Comparison of ENCODE assay signal across 20 cellular contexts in genomic region chr5:82610686-82611085, GRCh38.
A peak's percentile ranks its signal among the peaks of the same experiment; 100 is the strongest.
DNase-seq lines count a peak whose midpoint lies in the region; ATAC-seq and TF ChIP-seq lines count a peak whose summit lies in the region.
"Had no signal": no experiment of that assay in that cellular context is flagged by ENCODE, and none has a peak within 500 bp of the region (broad histone marks: within the 10 kb centered on the region; RNA-seq: fewer than 3 reads in every experiment).

No MANE protein-coding gene starts in this region.

- no peaks in the 10 kb centered on the region for H3K27me3 Mint-ChIP-seq in endodermal cell (ENCODE audit: insufficient read depth)
- H3K27me3 Mint-ChIP-seq: B cell; CD4-positive, alpha-beta T cell had no signal

- no peak overlapping the region for H3K27ac Mint-ChIP-seq in endodermal cell
- H3K27ac Mint-ChIP-seq: B cell; CD4-positive, alpha-beta T cell; CD8-positive, alpha-beta T cell had no signal

- no peaks in the 10 kb centered on the region for H3K79me2 ChIP-seq in DND-41 (ENCODE audit: insufficient read depth, low read length)

- 96 to 98% methylated on average over 3 of the region's 3 CpGs for WGBS in endodermal cell (ENCODE audit: insufficient coverage in 1 of 2, insufficient read length in 1 of 2), 2 experiments

- H3K9me3 ChIP-seq in DND-41 (ENCODE audit: insufficient read depth, low read length, severe bottlenecking): peaks cover 5% of the 10 kb centered on the region
- H3K9me3 ChIP-seq in endodermal cell (ENCODE audit: control insufficient read depth, low read length): no peaks in the 10 kb centered on the region
- H3K9me3 ChIP-seq: A549, Caco-2 had no signal

- peaks cover 15% of the 10 kb centered on the region for H3K9me3 Mint-ChIP-seq in endodermal cell

- peaks cover 32% of the 10 kb centered on the region for H3K4me1 ChIP-seq in DND-41 (ENCODE audit: insufficient read depth, low read length)
- no peaks in the 10 kb centered on the region for H3K4me1 ChIP-seq in endodermal cell (ENCODE audit: control insufficient read depth, insufficient read depth, low read length)
- H3K4me1 ChIP-seq: A549; BLaER1 treated with 17β-estradiol and CSF1 and Interleukin-3, amounts not matched to agents 10 nM and 100 nM; Caco-2 had no signal

- no peak for TF ChIP-seq CTCF in DND-41 (IDR thresholded peaks at IDR 0.05; ENCODE audit: borderline replicate concordance, extremely low read depth, low read length, poor library complexity, severe bottlenecking)
- no peak for TF ChIP-seq CTCF in endodermal cell (conservative IDR thresholded peaks at IDR 0.05)
- no peak for TF ChIP-seq CTCF in GM13976 (IDR thresholded peaks at IDR 0.05; ENCODE audit: borderline replicate concordance, control extremely low read depth, extremely low read depth, insufficient read depth, missing control alignments)

- H3K27me3 ChIP-seq in DND-41 (ENCODE audit: insufficient read depth, low read length, poor library complexity): no peaks in the 10 kb centered on the region
- H3K27me3 ChIP-seq in endodermal cell (ENCODE audit: control insufficient read depth, insufficient read depth, low read length, poor library complexity, severe bottlenecking): no peaks in the 10 kb centered on the region
- H3K27me3 ChIP-seq: BLaER1 treated with 17β-estradiol and CSF1 and Interleukin-3, amounts not matched to agents 10 nM and 100 nM had no signal

- H3K4me1 Mint-ChIP-seq in endodermal cell: no peaks in the 10 kb centered on the region
- H3K4me1 Mint-ChIP-seq: B cell had no signal

- no peaks in the 10 kb centered on the region for H4K20me1 ChIP-seq in DND-41 (ENCODE audit: insufficient read depth, low read length)
- H4K20me1 ChIP-seq: BLaER1 treated with 17β-estradiol and CSF1 and Interleukin-3, amounts not matched to agents 10 nM and 100 nM had no signal

- no peak overlapping the region for H3K4me3 ChIP-seq in DND-41 (ENCODE audit: low read depth in 1 of 2, low read length in 2 of 2)
- no peak overlapping the region for H3K4me3 ChIP-seq in Jurkat, Clone E6-1 (ENCODE audit: low read length)
- no peak overlapping the region for H3K4me3 ChIP-seq in endodermal cell (ENCODE audit: low read length)
- H3K4me3 ChIP-seq: A549; BLaER1 treated with 17β-estradiol and CSF1 and Interleukin-3, amounts not matched to agents 10 nM and 100 nM; GM12878 had no signal

- H3K36me3 Mint-ChIP-seq in endodermal cell (ENCODE audit: low read depth): no peaks in the 10 kb centered on the region
- H3K36me3 Mint-ChIP-seq: CD8-positive, alpha-beta T cell had no signal

- H3K4me2 ChIP-seq in DND-41 (ENCODE audit: insufficient read depth, low read length): no peak overlapping the region
- H3K4me2 ChIP-seq: A549; BLaER1 treated with 17β-estradiol and CSF1 and Interleukin-3, amounts not matched to agents 10 nM and 100 nM had no signal

- H3K4me3 Mint-ChIP-seq in endodermal cell: no peak overlapping the region
- H3K4me3 Mint-ChIP-seq: B cell; CD4-positive, alpha-beta T cell; CD8-positive, alpha-beta T cell had no signal

- ATAC-seq in DND-41 (ENCODE audit: insufficient read depth, low read depth): peak; percentile 83
- ATAC-seq: A549; CD8-positive, alpha-beta T cell; GM12878 had no signal

- DNase-seq in DND-41: peak; percentile 77
- DNase-seq in Jurkat, Clone E6-1 (ENCODE audit: low read depth, low spot score): peak; percentile 41
- DNase-seq in RPMI7951 (ENCODE audit: low read depth): peak; percentile 39
- no peak for DNase-seq in endodermal cell
- DNase-seq in GM13976 (ENCODE audit: low spot score): no peak
- DNase-seq in NCI-H2107 treated with DMSO at 0.1 percent for 48 hours (lab: John Stamatoyannopoulos, UW; ENCODE audit: unreplicated experiment): no peak
- DNase-seq: AML-193; Caco-2; Calu3; CD4-positive, alpha-beta T cell; CD8-positive, alpha-beta T cell; DMS79 treated with DMSO at 0.1 percent for 48 hours; EL; GDM1 had no signal

- H2AFZ ChIP-seq in DND-41 (ENCODE audit: low read depth, low read length): no peak overlapping the region

- in situ Hi-C loops in GM13976 (cut with MboI; ENCODE audit: low sequenced_read_pairs, unreplicated experiment): no loop called here

- no peak overlapping the region for H3K9ac ChIP-seq in DND-41 (ENCODE audit: low read depth, low read length)
- H3K9ac ChIP-seq in endodermal cell (ENCODE audit: extremely low read depth, low read length, poor library complexity, severe bottlenecking): no peak overlapping the region
- H3K9ac ChIP-seq: BLaER1 treated with 17β-estradiol and CSF1 and Interleukin-3, amounts not matched to agents 10 nM and 100 nM had no signal

- H3K36me3 ChIP-seq in DND-41 (ENCODE audit: insufficient read depth, low read length): no peaks in the 10 kb centered on the region
- no peaks in the 10 kb centered on the region for H3K36me3 ChIP-seq in endodermal cell (ENCODE audit: control insufficient read depth, insufficient read depth, low read length)
- H3K36me3 ChIP-seq: BLaER1 treated with 17β-estradiol and CSF1 and Interleukin-3, amounts not matched to agents 10 nM and 100 nM had no signal

- H3K27ac ChIP-seq in DND-41 (ENCODE audit: low read length) (no peak overlapping the region; the same call in 1 of the 2 replicates), endodermal cell (ENCODE audit: low read depth, low read length) (no peak overlapping the region)
- H3K27ac ChIP-seq: 22Rv1; A549; BLaER1 treated with 17β-estradiol and CSF1 and Interleukin-3, amounts not matched to agents 10 nM and 100 nM; C4-2B had no signal

Comparison
In these comparisons a context has a peak if more than half of its experiments do, and no peak if none do; other contexts are left out.
1. DNase-seq: peak in DND-41 (single experiment), Jurkat, Clone E6-1 (single experiment) and RPMI7951 (single experiment); none in endodermal cell (single experiment), GM13976 (single experiment) and NCI-H2107 treated with DMSO at 0.1 percent for 48 hours (single experiment).